Comparison of ENCODE assay signal across 8 cellular contexts in genomic region chr15:52466134-52466701, GRCh38.
A peak's percentile ranks its signal among the peaks of the same experiment; 100 is the strongest.
DNase-seq lines count a peak whose midpoint lies in the region; ATAC-seq and TF ChIP-seq lines count a peak whose summit lies in the region.

No MANE protein-coding gene starts in this region.

- CTCF ChIA-PET in RWPE1 (lab: Yijun Ruan, JAX) = interaction anchor here (0.7 kb wide), 1 partner anchor 9 kb away, joined by 3 read pairs; no protein-coding TSS in a partner anchor

- H3K4me1 ChIP-seq in right lobe of liver = no peaks in the 10 kb centered on the region

- H3K27ac ChIP-seq in right lobe of liver = no peak overlapping the region
- no peak overlapping the region for H3K27ac ChIP-seq in RWPE1

- intact Hi-C loops in right lobe of liver (cut with DNase I) = no loop called here

- H3K27me3 ChIP-seq in right lobe of liver = no peaks in the 10 kb centered on the region

- ATAC-seq in HG03139 (IDR thresholded peaks at IDR 0.05; ENCODE audit: unreplicated experiment) = peak; percentile 89
- peak; percentile 66 to 89 (median 82) for ATAC-seq in right lobe of liver

- H3K36me3 ChIP-seq in right lobe of liver = no peaks in the 10 kb centered on the region

- no CpG with 5 or more reads among the region's 2 CpGs for WGBS in right lobe of liver (ENCODE audit: insufficient coverage, low coverage, low lambda C conversion rate, missing lambda C conversion rate)

- no peaks in the 10 kb centered on the region for H3K9me3 ChIP-seq in right lobe of liver

- H3K4me3 ChIP-seq in right lobe of liver = no peak overlapping the region

- peak in 9 of 14 donors; percentile 4 to 44 (median 25) for DNase-seq in C1 segment of cervical spinal cord (lab: John Stamatoyannopoulos, UW)
- peak; percentile 93 for DNase-seq in GM19240 (ENCODE audit: insufficient read length, low spot score)
- DNase-seq in activated CD4-positive, alpha-beta T cell treated with anti-CD3 and anti-CD28 coated beads, Interleukin-2, amount 50 U/mL, for 24 hours (ENCODE audit: low read depth in 1 of 2, low spot score in 1 of 2) = peak; percentile 17 to 27
- peak in 1 of 3 donors; percentile 36 for DNase-seq in right lobe of liver
- DNase-seq in NCI-H2171 treated with DMSO at 0.1 percent for 48 hours (lab: John Stamatoyannopoulos, UW) = no peak
- DNase-seq in NCI-H187 treated with DMSO at 0.1 percent for 48 hours (lab: John Stamatoyannopoulos, UW) = no peak
- DNase-seq in RWPE1 (ENCODE audit: low spot score) = no peak

- TF ChIP-seq POLR2A in right lobe of liver (IDR thresholded peaks at IDR 0.05) = no peak

- TF ChIP-seq CTCF in right lobe of liver (IDR thresholded peaks at IDR 0.05) (no peak), RWPE1 (conservative IDR thresholded peaks at IDR 0.05; ENCODE audit: low read depth) (no peak)

- POLR2A ChIA-PET in RWPE1 (lab: Yijun Ruan, JAX; ENCODE audit: low non-redundant PET) = no interaction called here

Comparison
In these comparisons a context has a peak if more than half of its experiments do, and no peak if none do; other contexts are left out.
1. DNase-seq: peak in C1 segment of cervical spinal cord (9 of 14), GM19240 (single experiment) and activated CD4-positive, alpha-beta T cell treated with anti-CD3 and anti-CD28 coated beads, Interleukin-2, amount 50 U/mL, for 24 hours (2 of 2); none in NCI-H2171 treated with DMSO at 0.1 percent for 48 hours (single experiment), NCI-H187 treated with DMSO at 0.1 percent for 48 hours (single experiment) and RWPE1 (single experiment).